In the genomic region with DNA sequence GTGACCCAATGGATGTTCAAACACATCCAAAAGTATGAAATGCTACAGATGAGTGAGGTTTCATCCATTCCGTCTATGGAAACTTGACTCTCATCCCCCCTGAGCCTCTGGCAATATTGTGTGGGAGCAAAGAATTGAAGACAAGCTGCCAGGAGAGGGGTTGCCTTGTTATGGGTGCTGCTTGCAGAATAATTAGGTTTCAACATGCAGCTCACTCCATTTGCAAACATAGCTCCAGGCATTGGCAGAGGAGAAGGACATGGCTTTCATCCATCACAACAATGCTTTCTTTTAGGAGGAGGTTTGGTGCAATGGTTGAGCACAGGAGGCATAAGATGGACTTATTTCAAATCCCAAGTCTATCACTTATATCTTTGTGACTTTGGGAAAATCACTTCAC, we compare ENCODE assay signal across 22 cellular contexts.
A peak's percentile ranks its signal among the peaks of the same experiment; 100 is the strongest.
DNase-seq lines count a peak whose midpoint lies in the region; TF ChIP-seq lines count a peak whose summit lies in the region.
"Had no signal": no experiment of that assay in that cellular context is flagged by ENCODE, and none has a peak within 500 bp of the region (broad histone marks: within the 10 kb centered on the region; RNA-seq: fewer than 3 reads in every experiment).

No MANE protein-coding gene starts in this region.

- H3K27ac ChIP-seq in 22Rv1 = 0 out of 2 replicates have a peak overlapping the region, but pooled peaks have one; percentile 0
- H3K27ac ChIP-seq: A549; BLaER1 treated with 17β-estradiol and CSF1 and Interleukin-3, amounts not matched to agents 10 nM and 100 nM had no signal

- no peak for TF ChIP-seq CTCF in 22Rv1 (IDR thresholded peaks at IDR 0.05)

- DNase-seq in NCI-H345 (lab: John Stamatoyannopoulos, UW) = peak; percentile 23
- no peak for DNase-seq in NCI-H345 treated with DMSO at 0.1 percent for 48 hours (lab: John Stamatoyannopoulos, UW; ENCODE audit: unreplicated experiment)
- DNase-seq in globus pallidus (ENCODE audit: low spot score) = peak; percentile 41
- peak; percentile 36 for DNase-seq in middle frontal gyrus (ENCODE audit: extremely low spot score, low spot score)
- no peak for DNase-seq in stimulated activated CD4-positive, alpha-beta T cell treated with anti-CD3 and anti-CD28 coated beads, Interleukin-4, amount 100 ng/mL, for 1 hour
- DNase-seq in activated CD4-positive, CD25-positive, alpha-beta regulatory T cell (lab: John Stamatoyannopoulos, UW) = no peak
- DNase-seq in GOT3 (lab: John Stamatoyannopoulos, UW) = no peak
- DNase-seq: 8988T; ACHN; AML-193; BE2C; CD4-positive, alpha-beta T cell; CD8-positive, alpha-beta memory T cell; DMS 273 treated with DMSO at 0.1 percent for 48 hours; DMS79; EL; GDM1; H7; HCEC 1CT had no signal

Comparison
In these comparisons a context has a peak if more than half of its experiments do, and no peak if none do; other contexts are left out.
1. DNase-seq: peak in NCI-H345 (single experiment), globus pallidus (single experiment) and middle frontal gyrus (single experiment); none in NCI-H345 treated with DMSO at 0.1 percent for 48 hours (single experiment), stimulated activated CD4-positive, alpha-beta T cell treated with anti-CD3 and anti-CD28 coated beads, Interleukin-4, amount 100 ng/mL, for 1 hour (single experiment), activated CD4-positive, CD25-positive, alpha-beta regulatory T cell (0 of 4) and GOT3 (single experiment).